8 cellular contexts compared by ENCODE assay signal in the genomic region with DNA sequence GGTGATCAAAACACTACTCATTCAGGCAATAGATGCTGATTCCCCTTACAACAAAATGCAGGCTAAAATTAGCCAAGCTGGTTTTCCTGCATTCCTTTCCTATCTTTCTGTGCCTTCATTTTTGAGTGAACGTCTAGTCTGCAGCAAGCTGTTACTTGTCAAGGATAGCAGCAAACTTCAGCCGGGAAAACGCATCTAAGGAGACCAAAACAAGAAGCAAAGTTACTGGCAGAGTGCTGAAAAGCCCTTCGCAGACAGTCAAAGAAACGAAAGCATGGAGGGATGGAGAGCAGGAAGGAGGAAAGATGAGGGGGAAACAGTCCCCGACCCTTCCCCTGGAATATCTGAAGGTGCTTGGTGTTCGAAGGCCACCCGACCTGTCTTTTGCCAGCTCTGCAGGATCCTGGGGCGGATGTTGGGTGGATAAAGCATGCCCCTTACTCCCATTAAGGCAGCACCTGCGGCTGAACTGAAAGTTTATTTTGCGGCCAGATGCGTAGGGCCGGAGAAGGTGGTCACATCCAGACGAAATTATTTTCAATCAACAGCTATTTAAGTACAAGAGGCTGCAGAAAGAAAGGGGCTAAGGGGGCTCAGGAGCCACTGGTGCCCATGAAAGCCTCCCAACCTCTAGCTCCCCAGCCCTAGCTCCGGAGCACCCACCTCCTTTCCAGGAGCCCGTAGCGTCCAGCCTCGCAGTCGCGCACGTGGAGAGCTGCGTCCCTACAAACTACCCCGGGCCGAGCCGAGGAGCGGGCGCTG. TPM values are rescaled to one million over a fixed set of nuclear protein-coding genes. Genes with fewer than 3 reads are reported as not detected.
A peak's percentile ranks its signal among the peaks of the same experiment; 100 is the strongest.
DNase-seq lines count a peak whose midpoint lies in the region; ATAC-seq and TF ChIP-seq lines count a peak whose summit lies in the region.

No MANE protein-coding gene starts in this region.

- intact Hi-C loops in PC-9 (cut with micrococcal nuclease; ENCODE audit: unreplicated experiment) (no loop called here), esophagus muscularis mucosa (cut with DNase I) (no loop called here)

- H3K27me3 Mint-ChIP-seq in nephron (ENCODE audit: low read depth), result peaks cover 44% of the 10 kb centered on the region

- peak overlapping the region; percentile 91 for H3K4me2 ChIP-seq in PC-9

- peaks cover 48% of the 10 kb centered on the region for H3F3A ChIP-seq in PC-9 (ENCODE audit: insufficient read depth, low read depth)

- TF ChIP-seq CTCF in AG09309 (IDR thresholded peaks at IDR 0.05; ENCODE audit: control insufficient read depth, insufficient read depth, low read depth, low read length, missing control alignments) (no peak), PC-9 (conservative IDR thresholded peaks at IDR 0.05) (no peak), esophagus muscularis mucosa (IDR thresholded peaks at IDR 0.05) (no peak), nephron (IDR thresholded peaks at IDR 0.05; ENCODE audit: unreplicated experiment in 3 of 3) (no peak)

- no peaks in the 10 kb centered on the region for H3K9me3 Mint-ChIP-seq in nephron

- H3K79me2 ChIP-seq in PC-9 (ENCODE audit: low read depth), result peaks cover 30% of the 10 kb centered on the region

- CTCF ChIA-PET in PC-9 (lab: Charles Lee), result interaction anchor here (0.6 kb wide), 1 partner anchor 48 kb away, joined by 6 read pairs; no protein-coding TSS in a partner anchor

- H3K27ac ChIP-seq in PC-9 (peak overlapping the region; percentile 86), esophagus muscularis mucosa (replicated peaks in 1 of 4) (peak overlapping the region in 1 of 4 donors; percentile 1)

- H3K4me3 ChIP-seq in AG09309 (ENCODE audit: control insufficient read depth, low read depth, low read length) (peak overlapping the region; percentile 63), PC-9 (peak overlapping the region; percentile 84), esophagus muscularis mucosa (peak overlapping the region; percentile 47 to 62 (median 54))

- peaks cover 6% of the 10 kb centered on the region for H3K4me1 Mint-ChIP-seq in nephron

- no peaks in the 10 kb centered on the region for H4K20me1 ChIP-seq in PC-9 (ENCODE audit: insufficient read depth)

- peak overlapping the region; percentile 1 to 21 (median 15) for H3K27ac Mint-ChIP-seq in nephron

- WGBS in esophagus muscularis mucosa, result 7% methylated on average over 14 of the region's 27 CpGs

- H3K36me3 Mint-ChIP-seq in nephron (ENCODE audit: low read depth), result no peaks in the 10 kb centered on the region

- peak overlapping the region; percentile 82 for H2AFZ ChIP-seq in PC-9

- H3K4me3 Mint-ChIP-seq in nephron, result peak overlapping the region; percentile 71 to 79 (median 78)

- peak; percentile 12 for ATAC-seq in GM21786 (IDR thresholded peaks at IDR 0.05; ENCODE audit: unreplicated experiment)

- TF ChIP-seq EP300 in esophagus muscularis mucosa (IDR thresholded peaks at IDR 0.05), result no peak

- H3K9me2 ChIP-seq in PC-9 (ENCODE audit: insufficient read depth), result no peaks in the 10 kb centered on the region

- H3K9me3 ChIP-seq in PC-9 (ENCODE audit: insufficient read depth, low read depth) (no peaks in the 10 kb centered on the region), esophagus muscularis mucosa (no peaks in the 10 kb centered on the region)

- TSS peak; percentile 51 for BruUV-seq in PC-9 (replicated peaks; lab: Mats Ljungman, UMichigan)

- POLR2A ChIA-PET in PC-9 (lab: Charles Lee; ENCODE audit: unreplicated experiment), result no interaction called here

- H3K36me3 ChIP-seq in PC-9 (ENCODE audit: low read depth), result peaks cover 22% of the 10 kb centered on the region
- no peaks in the 10 kb centered on the region for H3K36me3 ChIP-seq in esophagus muscularis mucosa

- no peak for TF ChIP-seq POLR2A in esophagus muscularis mucosa (IDR thresholded peaks at IDR 0.05; ENCODE audit: low read depth)

- no peak for DNase-seq in AG09309 (ENCODE audit: low read depth)
- DNase-seq in PC-9, result peak; percentile 46 to 83
- DNase-seq in esophagus muscularis mucosa (ENCODE audit: extremely low spot score), result peak; percentile 89
- DNase-seq in effector CD4-positive, alpha-beta T cell, result no peak
- no peak for DNase-seq in C1 segment of cervical spinal cord (lab: John Stamatoyannopoulos, UW)
- no peak for DNase-seq in NCI-H526 treated with DMSO at 0.1 percent for 48 hours (lab: John Stamatoyannopoulos, UW)

- H3K27me3 ChIP-seq in PC-9 (ENCODE audit: insufficient read depth, low read depth) (no peaks in the 10 kb centered on the region), esophagus muscularis mucosa (peaks cover 0 to 30% (median 2%) of the 10 kb centered on the region in 4 donors)

- H3K4me1 ChIP-seq in PC-9 (replicated peaks; ENCODE audit: insufficient read depth) (peaks cover 34% of the 10 kb centered on the region), esophagus muscularis mucosa (peaks cover 8 to 19% (median 17%) of the 10 kb centered on the region in 4 donors)

RNA-seq across cellular contexts. Expression of a gene that starts 0.5 kb away (rescaled TPM):
- 18.2 and 20.6 TPM in 2 replicates for total RNA-seq in PC-9 (2021)
- total RNA-seq in esophagus muscularis mucosa, result under 1 TPM; 0.32 to 0.42 (median 0.34) TPM

Comparison
In these comparisons a context has a peak if more than half of its experiments do, and no peak if none do; other contexts are left out.
1. DNase-seq: peak in PC-9 (2 of 2) and esophagus muscularis mucosa (single experiment); none in AG09309 (single experiment), effector CD4-positive, alpha-beta T cell (single experiment), C1 segment of cervical spinal cord (0 of 14) and NCI-H526 treated with DMSO at 0.1 percent for 48 hours (single experiment).
2. RNA of a gene that starts 0.5 kb away (total RNA-seq): 18.2 to 20.6 TPM in PC-9; 0.32 to 0.42 TPM in esophagus muscularis mucosa; every median in the first group is over 10 times any median in the second.
3. Peak in every context shown above with its lines, with median percentiles within 50 percentile points of each other: H3K4me3 ChIP-seq.